In genomic region chr2:191878576-191879298, GRCh38 we compare ENCODE assay signal across 11 cellular contexts. TPM values are rescaled to one million over a fixed set of nuclear protein-coding genes. Genes with fewer than 3 reads are reported as not detected.
DNase-seq lines count a peak whose midpoint lies in the region; ATAC-seq, FAIRE-seq and TF ChIP-seq lines count a peak whose summit lies in the region.
"Had no signal": no experiment of that assay in that cellular context is flagged by ENCODE, and none has a peak within 500 bp of the region (broad histone marks: within the 10 kb centered on the region; RNA-seq: fewer than 3 reads in every experiment).

No MANE protein-coding gene starts in this region.

- peak overlapping the region; percentile 57 for H3K4me2 ChIP-seq in endothelial cell of umbilical vein (ENCODE audit: insufficient read depth, low read length)

- peak overlapping the region; percentile 44 for H3K27ac ChIP-seq in endothelial cell of umbilical vein (ENCODE audit: insufficient read depth, low read depth, low read length)
- H3K27ac ChIP-seq: colonic mucosa had no signal

- no peak for ATAC-seq in HG03342 (IDR thresholded peaks at IDR 0.05; ENCODE audit: unreplicated experiment)
- ATAC-seq in GM19455 (IDR thresholded peaks at IDR 0.05; ENCODE audit: unreplicated experiment): no peak

- no peaks in the 10 kb centered on the region for H3K9me1 ChIP-seq in endothelial cell of umbilical vein (replicated peaks; ENCODE audit: control insufficient read depth, extremely low read depth, insufficient read depth, low read length)

- BruUV-seq in endothelial cell of umbilical vein (replicated peaks; lab: Mats Ljungman, UMichigan): TSS peak; percentile 92

- no peaks in the 10 kb centered on the region for H3K79me2 ChIP-seq in endothelial cell of umbilical vein (ENCODE audit: control insufficient read depth, insufficient read depth, low read length)

- DNase-seq in AG10803 (ENCODE audit: low read depth) (peak; percentile 90), M059J (ENCODE audit: low read depth) (peak; percentile 87), endothelial cell of umbilical vein (ENCODE audit: low read depth, low spot score) (peak; percentile 91), myocyte (ENCODE audit: low read depth) (peak; percentile 70), AML-193 (lab: John Stamatoyannopoulos, UW) (no peak), D341Med (ENCODE audit: low spot score) (no peak)
- DNase-seq: colonic mucosa; NCI-H1930; stimulated activated CD4-positive, alpha-beta T cell treated with anti-CD3 and anti-CD28 coated beads, Interleukin-12 subunit alpha, Interleukin-12 subunit beta, amount 100 ng/mL, for 4 hours had no signal

- no peak for TF ChIP-seq CTCF in AG10803 (conservative IDR thresholded peaks at IDR 0.05; ENCODE audit: low read length)
- no peak for TF ChIP-seq CTCF in endothelial cell of umbilical vein (IDR thresholded peaks at IDR 0.05; ENCODE audit: extremely low read depth in 1 of 2, insufficient read depth in 1 of 2, low read depth in 1 of 2, low read length in 2 of 2)

- no peaks in the 10 kb centered on the region for H3K36me3 ChIP-seq in endothelial cell of umbilical vein (ENCODE audit: control insufficient read depth in 2 of 2, extremely low read depth in 1 of 2, insufficient read depth in 2 of 2, low read length in 2 of 2)
- H3K36me3 ChIP-seq: colonic mucosa had no signal

- POLR2A ChIA-PET in endothelial cell of umbilical vein (lab: Charles Lee): interaction anchor here (0.7 kb wide), 1 partner anchor 32 kb away, joined by 3 read pairs; the partner anchor contains the start of gene CAVIN2

- no peak overlapping the region for H3K4me3 ChIP-seq in AG10803 (ENCODE audit: low read length)
- no peak overlapping the region for H3K4me3 ChIP-seq in endothelial cell of umbilical vein (replicated peaks in 1 of 3; ENCODE audit: insufficient read depth in 1 of 3, low read depth in 1 of 3, low read length in 3 of 3)
- H3K4me3 ChIP-seq: colonic mucosa had no signal

- peak; percentile 67 for FAIRE-seq in endothelial cell of umbilical vein (lab: Jason Lieb, UNC)

- peak overlapping the region; percentile 29 for H3K9ac ChIP-seq in endothelial cell of umbilical vein (replicated peaks; ENCODE audit: extremely low read depth, insufficient read depth, low read length)

- H3K4me1 ChIP-seq in endothelial cell of umbilical vein (ENCODE audit: control insufficient read depth, extremely low read depth, insufficient read depth, low read length): peaks cover 18% of the 10 kb centered on the region
- H3K4me1 ChIP-seq: colonic mucosa had no signal

- no peaks in the 10 kb centered on the region for H4K20me1 ChIP-seq in endothelial cell of umbilical vein (replicated peaks; ENCODE audit: control insufficient read depth, extremely low read depth, insufficient read depth, low read length)

- H3K27me3 ChIP-seq in endothelial cell of umbilical vein (ENCODE audit: control insufficient read depth in 2 of 2, insufficient read depth in 2 of 2, low read length in 2 of 2): no peaks in the 10 kb centered on the region
- H3K27me3 ChIP-seq: colonic mucosa had no signal

- CTCF ChIA-PET in endothelial cell of umbilical vein (lab: Charles Lee): interaction anchor here (0.7 to 1.8 kb wide), 4 partner anchors 9 to 284 kb away, joined by 3 to 9 read pairs (median 6); no protein-coding TSS in a partner anchor

- no peak for TF ChIP-seq POLR2A in endothelial cell of umbilical vein (IDR thresholded peaks at IDR 0.05; ENCODE audit: low read depth, low read length)

- intact Hi-C loops in endothelial cell of umbilical vein (cut with micrococcal nuclease): loop anchor here (1.0 kb wide), 3 partner anchors 16 to 49 kb away; no protein-coding TSS in a partner anchor

- no peaks in the 10 kb centered on the region for H3K9me3 ChIP-seq in endothelial cell of umbilical vein (replicated peaks; ENCODE audit: control insufficient read depth, insufficient read depth, low read length)
- H3K9me3 ChIP-seq: colonic mucosa had no signal

- dilution Hi-C loops in endothelial cell of umbilical vein (cut with MboI; ENCODE audit: extremely low pct_ligation_motif_present, low sequenced_read_pairs): no loop called here

- no peak overlapping the region for H2AFZ ChIP-seq in endothelial cell of umbilical vein (ENCODE audit: low read depth, low read length)

TF ChIP-seq in endothelial cell of umbilical vein, 7 proteins besides CTCF, POLR2A, EP300 and RAD21:
- no peak for TF ChIP-seq GATA2 (IDR thresholded peaks at IDR 0.05; ENCODE audit: insufficient read depth, insufficient read length, low read depth, low read length)
- TF ChIP-seq FOS (IDR thresholded peaks at IDR 0.05; ENCODE audit: borderline replicate concordance, insufficient read depth, low read length): peak; percentile 76
- peak; percentile 92 for TF ChIP-seq JUN (IDR thresholded peaks at IDR 0.05; ENCODE audit: borderline replicate concordance, insufficient read depth, insufficient read length, low read depth)

RNA-seq across cellular contexts. Expression of gene CAVIN2, which starts 31.8 kb away (rescaled TPM):
- total RNA-seq in M059J (2014; rRNA removed; shearing (Covaris generic)): 0.64 TPM in 1 of 2 replicates, not detected in the other
- total RNA-seq in endothelial cell of umbilical vein (171 and 202 TPM in 2 replicates), myocyte (56.5 and 57.8 TPM in 2 replicates)
- polyA plus RNA-seq in endothelial cell of umbilical vein: 210 and 260 TPM in 2 replicates
- 295 and 361 TPM in 2 replicates for polyA plus RNA-seq in endothelial cell of umbilical vein (2011; cell fraction: cytosol; rRNA removed)
- polyA plus RNA-seq in endothelial cell of umbilical vein (2011; cell fraction: nucleus; rRNA removed): 236 and 302 TPM in 2 replicates
- 209 and 239 TPM in 2 replicates for polyA plus RNA-seq in endothelial cell of umbilical vein (2012)
- polyA minus RNA-seq in endothelial cell of umbilical vein: 336 and 384 TPM in 2 replicates
- not detected for polyA minus RNA-seq in endothelial cell of umbilical vein (2011; cell fraction: cytosol; rRNA and poly(A)+ RNA removed)
- polyA minus RNA-seq in endothelial cell of umbilical vein (2011; cell fraction: nucleus; rRNA and poly(A)+ RNA removed): 217 and 316 TPM in 2 replicates
- 36.2 TPM for polyA plus RNA-seq in myocyte (2012)

Comparison
In these comparisons a context has a peak if more than half of its experiments do, and no peak if none do; other contexts are left out.
1. DNase-seq: peak in AG10803 (single experiment), M059J (single experiment), endothelial cell of umbilical vein (single experiment) and myocyte (single experiment); none in AML-193 (0 of 2) and D341Med (single experiment).
2. RNA of gene CAVIN2, which starts 31.8 kb away (total RNA-seq): 171 to 202 TPM in endothelial cell of umbilical vein and 56.5 to 57.8 TPM in myocyte; 0.64 TPM in M059J; every median in the first group is over 10 times any median in the second.